24 cellular contexts compared by ENCODE assay signal in the genomic region with DNA sequence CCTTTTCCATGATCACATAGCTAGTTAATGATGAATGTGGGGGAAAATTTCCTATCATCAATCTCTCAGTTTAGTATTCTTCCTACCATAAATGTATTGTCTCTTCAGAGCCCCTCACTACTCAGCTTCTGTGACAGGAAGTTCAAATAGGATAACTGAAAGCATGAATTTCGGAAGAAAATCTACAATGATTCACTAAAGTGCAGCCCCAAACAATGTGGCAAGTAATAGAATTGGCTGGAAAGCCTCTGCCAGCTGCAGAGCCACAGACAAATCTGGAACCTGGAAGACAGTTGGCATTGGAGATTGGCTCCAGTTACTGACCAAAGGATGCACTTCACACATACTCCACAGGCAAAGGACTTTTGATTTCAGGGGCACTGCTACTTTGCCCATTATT. TPM values are rescaled to one million over a fixed set of nuclear protein-coding genes. Genes with fewer than 3 reads are reported as not detected.
DNase-seq lines count a peak whose midpoint lies in the region; ATAC-seq and TF ChIP-seq lines count a peak whose summit lies in the region.
"Had no signal": no experiment of that assay in that cellular context is flagged by ENCODE, and none has a peak within 500 bp of the region (broad histone marks: within the 10 kb centered on the region; RNA-seq: fewer than 3 reads in every experiment).

No MANE protein-coding gene starts in this region.

- no peaks in the 10 kb centered on the region for H3K27me3 ChIP-seq in gastroesophageal sphincter
- no peaks in the 10 kb centered on the region for H3K27me3 ChIP-seq in gastrocnemius medialis
- H3K27me3 ChIP-seq: thyroid gland had no signal

- H3K36me3 ChIP-seq in gastroesophageal sphincter: no peaks in the 10 kb centered on the region
- H3K36me3 ChIP-seq in gastrocnemius medialis: peaks cover 0 to 40% of the 10 kb centered on the region in 2 donors
- H3K36me3 ChIP-seq: thyroid gland had no signal

- CTCF ChIA-PET in activated naive CD4-positive, alpha-beta T cell treated with anti-CD3 and anti-CD28 coated beads for 36 hours (lab: Charles Lee): interaction anchor here (0.9 kb wide), 1 partner anchor 524 kb away, joined by 3 read pairs; no protein-coding TSS in a partner anchor

- no peaks in the 10 kb centered on the region for H3K36me3 Mint-ChIP-seq in activated naive CD4-positive, alpha-beta T cell treated with anti-CD3 and anti-CD28 coated beads for 36 hours (ENCODE audit: low read depth)
- peaks cover 2% of the 10 kb centered on the region for H3K36me3 Mint-ChIP-seq in activated naive CD8-positive, alpha-beta T cell
- H3K36me3 Mint-ChIP-seq in stimulated activated effector memory CD8-positive, alpha-beta T cell treated with anti-CD3 and anti-CD28 coated beads, Interleukin-12 subunit alpha, Interleukin-12 subunit beta, amount 100 ng/mL, for 72 hours: no peaks in the 10 kb centered on the region
- H3K36me3 Mint-ChIP-seq: immature natural killer cell had no signal

- H3K4me1 ChIP-seq in gastroesophageal sphincter (no peaks in the 10 kb centered on the region), gastrocnemius medialis (no peaks in the 10 kb centered on the region)
- H3K4me1 ChIP-seq: psoas muscle, thyroid gland had no signal

- H3K9me3 Mint-ChIP-seq in activated naive CD4-positive, alpha-beta T cell treated with anti-CD3 and anti-CD28 coated beads for 36 hours: no peaks in the 10 kb centered on the region
- H3K9me3 Mint-ChIP-seq in activated naive CD8-positive, alpha-beta T cell (ENCODE audit: low read depth): no peaks in the 10 kb centered on the region
- H3K9me3 Mint-ChIP-seq in stimulated activated effector memory CD8-positive, alpha-beta T cell treated with anti-CD3 and anti-CD28 coated beads, Interleukin-12 subunit alpha, Interleukin-12 subunit beta, amount 100 ng/mL, for 72 hours: no peaks in the 10 kb centered on the region
- H3K9me3 Mint-ChIP-seq: immature natural killer cell had no signal

- no peaks in the 10 kb centered on the region for H3K27me3 Mint-ChIP-seq in activated naive CD4-positive, alpha-beta T cell treated with anti-CD3 and anti-CD28 coated beads for 36 hours (ENCODE audit: low read depth)
- no peaks in the 10 kb centered on the region for H3K27me3 Mint-ChIP-seq in activated naive CD8-positive, alpha-beta T cell

- ATAC-seq in HG03354 (IDR thresholded peaks at IDR 0.05; ENCODE audit: poor library complexity, severe bottlenecking, unreplicated experiment) (peak; percentile 34), GM19351 (IDR thresholded peaks at IDR 0.05; ENCODE audit: unreplicated experiment) (no peak), gastroesophageal sphincter (no peak), gastrocnemius medialis (no peak)
- peak; percentile 27 for ATAC-seq in stimulated activated effector memory CD8-positive, alpha-beta T cell treated with anti-CD3 and anti-CD28 coated beads, Interleukin-12 subunit alpha, Interleukin-12 subunit beta, amount 100 ng/mL, for 72 hours
- ATAC-seq: left lobe of liver, Right ventricle myocardium inferior had no signal

- H3K4me3 ChIP-seq in gastroesophageal sphincter: no peak overlapping the region
- H3K4me3 ChIP-seq in gastrocnemius medialis: no peak overlapping the region
- H3K4me3 ChIP-seq: psoas muscle, thyroid gland had no signal

- H3K27ac Mint-ChIP-seq in activated naive CD4-positive, alpha-beta T cell treated with anti-CD3 and anti-CD28 coated beads for 36 hours: peak overlapping the region; percentile 65
- H3K27ac Mint-ChIP-seq in activated naive CD8-positive, alpha-beta T cell: peak overlapping the region; percentile 93
- H3K27ac Mint-ChIP-seq in stimulated activated effector memory CD8-positive, alpha-beta T cell treated with anti-CD3 and anti-CD28 coated beads, Interleukin-12 subunit alpha, Interleukin-12 subunit beta, amount 100 ng/mL, for 72 hours: peak overlapping the region; percentile 57
- H3K27ac Mint-ChIP-seq: immature natural killer cell had no signal

- H3K4me1 Mint-ChIP-seq in activated naive CD4-positive, alpha-beta T cell treated with anti-CD3 and anti-CD28 coated beads for 36 hours (ENCODE audit: low read depth): peaks cover 27% of the 10 kb centered on the region
- H3K4me1 Mint-ChIP-seq in activated naive CD8-positive, alpha-beta T cell (ENCODE audit: low read depth): peaks cover 18% of the 10 kb centered on the region
- H3K4me1 Mint-ChIP-seq in stimulated activated effector memory CD8-positive, alpha-beta T cell treated with anti-CD3 and anti-CD28 coated beads, Interleukin-12 subunit alpha, Interleukin-12 subunit beta, amount 100 ng/mL, for 72 hours: peaks cover 17% of the 10 kb centered on the region
- H3K4me1 Mint-ChIP-seq: immature natural killer cell had no signal

- TF ChIP-seq POLR2A in gastroesophageal sphincter (IDR thresholded peaks at IDR 0.05) (no peak), gastrocnemius medialis (IDR thresholded peaks at IDR 0.05) (no peak)

- H3K27ac ChIP-seq in gastroesophageal sphincter (no peak overlapping the region), gastrocnemius medialis (no peak overlapping the region)
- H3K27ac ChIP-seq: C4-2B, psoas muscle, thyroid gland had no signal

- intact Hi-C loops in activated naive CD4-positive, alpha-beta T cell treated with anti-CD3 and anti-CD28 coated beads for 36 hours (cut with micrococcal nuclease): loop anchor here (1.0 to 5.0 kb wide), 8 partner anchors 127 to 976 kb away; a partner anchor contains a TSS
- intact Hi-C loops in gastrocnemius medialis (cut with DNase I; ENCODE audit: low total_unique reads): no loop called here

- in situ Hi-C loops in gastrocnemius medialis (cut with MboI; ENCODE audit: low sequenced_read_pairs in 4 of 4): no loop called here

- WGBS in gastroesophageal sphincter (ENCODE audit: low coverage in 1 of 2), 2 donors: 0 to 50% methylated on average over 1 of the region's 1 CpG

- H3K9me3 ChIP-seq in gastroesophageal sphincter: no peaks in the 10 kb centered on the region
- H3K9me3 ChIP-seq in gastrocnemius medialis: no peaks in the 10 kb centered on the region
- H3K9me3 ChIP-seq: psoas muscle, thyroid gland had no signal

- no peak for DNase-seq in activated naive CD4-positive, alpha-beta T cell treated with anti-CD3 and anti-CD28 coated beads for 36 hours
- DNase-seq in activated naive CD4-positive, alpha-beta T cell treated with anti-CD3 and anti-CD28 coated beads, Interleukin-2, amount 50 U/mL, for 16 hours: no peak
- DNase-seq in stimulated activated effector memory CD8-positive, alpha-beta T cell treated with anti-CD3 and anti-CD28 coated beads, Interleukin-12 subunit alpha, Interleukin-12 subunit beta, amount 100 ng/mL, for 72 hours (ENCODE audit: low spot score in 2 of 2): no peak
- DNase-seq in gastrocnemius medialis: no peak
- DNase-seq: activated CD8-positive, alpha-beta memory T cell treated with anti-CD3 and anti-CD28 coated beads for 24 hours; effector CD4-positive, alpha-beta T cell; hippocampal formation; immature natural killer cell; KG1; mesenchymal stem cell; MV-4-11; NCI-H146; OCI-M1; psoas muscle; stimulated activated naive CD4-positive, alpha-beta T cell treated with Interleukin-2 at 50 U/mL for 16 hours; T-helper 9 cell; thyroid gland had no signal

- TF ChIP-seq CTCF in gastroesophageal sphincter (IDR thresholded peaks at IDR 0.05): no peak
- no peak for TF ChIP-seq CTCF in gastrocnemius medialis (IDR thresholded peaks at IDR 0.05 in 4 of 5, conservative IDR thresholded peaks at IDR 0.05 in 1 of 5)

- no peak overlapping the region for H3K4me3 Mint-ChIP-seq in activated naive CD4-positive, alpha-beta T cell treated with anti-CD3 and anti-CD28 coated beads for 36 hours
- H3K4me3 Mint-ChIP-seq in activated naive CD8-positive, alpha-beta T cell: peak overlapping the region; percentile 43
- peak overlapping the region; percentile 8 for H3K4me3 Mint-ChIP-seq in stimulated activated effector memory CD8-positive, alpha-beta T cell treated with anti-CD3 and anti-CD28 coated beads, Interleukin-12 subunit alpha, Interleukin-12 subunit beta, amount 100 ng/mL, for 72 hours
- H3K4me3 Mint-ChIP-seq: immature natural killer cell had no signal

- TF ChIP-seq EP300 in gastroesophageal sphincter (IDR thresholded peaks at IDR 0.05): no peak

RNA-seq across cellular contexts. Expression of a gene that starts 35.2 kb away (rescaled TPM):
- not detected for total RNA-seq in activated naive CD4-positive, alpha-beta T cell treated with anti-CD3 and anti-CD28 coated beads for 36 hours
- total RNA-seq in gastroesophageal sphincter (1 to 10 TPM in 1 of 4 donors, under 1 TPM in 2, not detected in 1; 0.23 to 1.3 (median 0.93) TPM), gastrocnemius medialis (10 to 100 TPM; 12.1 to 58.5 (median 21.3) TPM)

Comparison
In these comparisons a context has a peak if more than half of its experiments do, and no peak if none do; other contexts are left out.
1. ATAC-seq: peak in HG03354 (single experiment) and stimulated activated effector memory CD8-positive, alpha-beta T cell treated with anti-CD3 and anti-CD28 coated beads, Interleukin-12 subunit alpha, Interleukin-12 subunit beta, amount 100 ng/mL, for 72 hours (single experiment); none in GM19351 (single experiment), gastroesophageal sphincter (single experiment) and gastrocnemius medialis (0 of 2).
2. RNA of a gene that starts 35.2 kb away (total RNA-seq): 12.1 to 58.5 TPM in gastrocnemius medialis; 0.23 to 1.3 TPM in gastroesophageal sphincter and not detected in activated naive CD4-positive, alpha-beta T cell treated with anti-CD3 and anti-CD28 coated beads for 36 hours; every median in the first group is over 4 times any median in the second.
3. Peak in every context shown above with its lines, with median percentiles within 50 percentile points of each other: H3K27ac Mint-ChIP-seq.